ENCODE assay signal across 25 cellular contexts in the genomic region with DNA sequence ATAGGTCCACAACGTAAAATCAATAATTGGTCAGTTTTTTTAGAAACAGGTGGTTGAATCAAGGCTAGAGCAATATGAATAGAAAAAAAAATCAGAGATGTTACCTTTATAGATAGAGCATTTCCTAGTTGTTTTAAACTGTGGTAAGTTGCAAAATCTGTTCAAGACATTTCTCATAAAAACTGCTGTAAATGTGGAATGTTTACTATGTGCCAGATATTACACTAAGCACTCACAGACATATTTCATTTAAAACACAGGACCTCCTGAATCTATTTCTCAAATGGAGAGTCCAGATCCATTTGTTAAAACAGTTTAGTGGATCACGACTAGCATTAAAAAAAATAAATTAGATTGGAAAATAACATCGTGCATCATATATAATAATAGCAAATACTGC.
"Had no signal": no experiment of that assay in that cellular context is flagged by ENCODE, and none has a peak within 500 bp of the region (broad histone marks: within the 10 kb centered on the region; RNA-seq: fewer than 3 reads in every experiment).

No MANE protein-coding gene starts in this region.

- H3K4me1 ChIP-seq: heart left ventricle, lower lobe of right lung, parathyroid adenoma, stomach, suprapubic skin had no signal

- H3K9ac ChIP-seq: parathyroid adenoma had no signal

- ATAC-seq: activated CD4-positive, alpha-beta T cell treated with anti-CD3 and anti-CD28 coated beads for 36 hours; gastroesophageal sphincter; heart left ventricle; lower lobe of right lung; right cardiac atrium; stimulated activated memory B cell treated with anti-CD40 and anti-IgM and Interleukin-4, amounts not matched to agents 10 μg/mL and 1 μg/mL and 100 μg/mL, for 72 hours had no signal

- H3K4me3 ChIP-seq: gastroesophageal sphincter, heart left ventricle, lower lobe of right lung, skin epidermis, stomach, suprapubic skin, tibial nerve had no signal

- H3K36me3 ChIP-seq: brain microvascular endothelial cell, gastroesophageal sphincter, heart left ventricle, lower lobe of right lung, stomach, suprapubic skin, tibial nerve had no signal

- H3K27ac ChIP-seq: brain microvascular endothelial cell, gastroesophageal sphincter, heart left ventricle, lower lobe of right lung, parathyroid adenoma, skin epidermis, stomach, suprapubic skin, tibial nerve had no signal

- H3K4me3 Mint-ChIP-seq: activated B cell treated with CpG ODN at 0.5 μM for 24 hours; activated CD4-positive, alpha-beta T cell treated with anti-CD3 and anti-CD28 coated beads for 36 hours; activated naive CD4-positive, alpha-beta T cell treated with anti-CD3 and anti-CD28 coated beads for 36 hours; naive B cell; stimulated activated memory B cell treated with anti-CD40 and anti-IgM and Interleukin-4, amounts not matched to agents 10 μg/mL and 1 μg/mL and 100 μg/mL, for 72 hours had no signal

- H3K9me3 ChIP-seq: gastroesophageal sphincter, heart left ventricle, lower lobe of right lung, suprapubic skin had no signal

- H3K27me3 Mint-ChIP-seq: activated B cell treated with CpG ODN at 0.5 μM for 24 hours; activated CD4-positive, alpha-beta T cell treated with anti-CD3 and anti-CD28 coated beads for 36 hours; naive B cell; stimulated activated memory B cell treated with anti-CD40 and anti-IgM and Interleukin-4, amounts not matched to agents 10 μg/mL and 1 μg/mL and 100 μg/mL, for 72 hours had no signal

- H3K27me3 ChIP-seq: brain microvascular endothelial cell, gastroesophageal sphincter, heart left ventricle, stomach, suprapubic skin, tibial nerve had no signal

- H3K79me2 ChIP-seq: parathyroid adenoma had no signal

- DNase-seq: activated B cell treated with CpG ODN at 0.5 μM for 24 hours; activated CD4-positive, alpha-beta T cell treated with anti-CD3 and anti-CD28 coated beads for 36 hours; activated CD4-positive, alpha-beta T cell treated with anti-CD3 and anti-CD28 coated beads, Interleukin-2, amount 50 U/mL, for 4 hours; activated effector memory CD4-positive, alpha-beta T cell treated with Interleukin-2 at 50 U/mL for 16 hours; activated naive CD4-positive, alpha-beta T cell treated with anti-CD3 and anti-CD28 coated beads for 36 hours; activated T-cell treated with anti-CD3 and anti-CD28 coated beads, Interleukin-2, amount 50 U/mL, for 48 hours; aorta; brain microvascular endothelial cell; caudate nucleus; dermis blood vessel endothelial cell; effector CD8-positive, alpha-beta T cell; heart left ventricle; lower lobe of right lung; naive B cell; right cardiac atrium; stimulated activated CD4-positive, alpha-beta T cell treated with anti-CD3 and anti-CD28 coated beads, Interleukin-15, amount 100 ng/mL, for 24 hours; stomach; T-helper 1 cell; T-helper 9 cell had no signal

- H3K27ac Mint-ChIP-seq: activated B cell treated with CpG ODN at 0.5 μM for 24 hours; activated CD4-positive, alpha-beta T cell treated with anti-CD3 and anti-CD28 coated beads for 36 hours; activated naive CD4-positive, alpha-beta T cell treated with anti-CD3 and anti-CD28 coated beads for 36 hours; naive B cell; stimulated activated memory B cell treated with anti-CD40 and anti-IgM and Interleukin-4, amounts not matched to agents 10 μg/mL and 1 μg/mL and 100 μg/mL, for 72 hours had no signal

- H3K4me1 Mint-ChIP-seq: activated B cell treated with CpG ODN at 0.5 μM for 24 hours; activated CD4-positive, alpha-beta T cell treated with anti-CD3 and anti-CD28 coated beads for 36 hours; naive B cell; stimulated activated memory B cell treated with anti-CD40 and anti-IgM and Interleukin-4, amounts not matched to agents 10 μg/mL and 1 μg/mL and 100 μg/mL, for 72 hours had no signal
